Comparison of ENCODE assay signal across 12 cellular contexts in the genomic region with DNA sequence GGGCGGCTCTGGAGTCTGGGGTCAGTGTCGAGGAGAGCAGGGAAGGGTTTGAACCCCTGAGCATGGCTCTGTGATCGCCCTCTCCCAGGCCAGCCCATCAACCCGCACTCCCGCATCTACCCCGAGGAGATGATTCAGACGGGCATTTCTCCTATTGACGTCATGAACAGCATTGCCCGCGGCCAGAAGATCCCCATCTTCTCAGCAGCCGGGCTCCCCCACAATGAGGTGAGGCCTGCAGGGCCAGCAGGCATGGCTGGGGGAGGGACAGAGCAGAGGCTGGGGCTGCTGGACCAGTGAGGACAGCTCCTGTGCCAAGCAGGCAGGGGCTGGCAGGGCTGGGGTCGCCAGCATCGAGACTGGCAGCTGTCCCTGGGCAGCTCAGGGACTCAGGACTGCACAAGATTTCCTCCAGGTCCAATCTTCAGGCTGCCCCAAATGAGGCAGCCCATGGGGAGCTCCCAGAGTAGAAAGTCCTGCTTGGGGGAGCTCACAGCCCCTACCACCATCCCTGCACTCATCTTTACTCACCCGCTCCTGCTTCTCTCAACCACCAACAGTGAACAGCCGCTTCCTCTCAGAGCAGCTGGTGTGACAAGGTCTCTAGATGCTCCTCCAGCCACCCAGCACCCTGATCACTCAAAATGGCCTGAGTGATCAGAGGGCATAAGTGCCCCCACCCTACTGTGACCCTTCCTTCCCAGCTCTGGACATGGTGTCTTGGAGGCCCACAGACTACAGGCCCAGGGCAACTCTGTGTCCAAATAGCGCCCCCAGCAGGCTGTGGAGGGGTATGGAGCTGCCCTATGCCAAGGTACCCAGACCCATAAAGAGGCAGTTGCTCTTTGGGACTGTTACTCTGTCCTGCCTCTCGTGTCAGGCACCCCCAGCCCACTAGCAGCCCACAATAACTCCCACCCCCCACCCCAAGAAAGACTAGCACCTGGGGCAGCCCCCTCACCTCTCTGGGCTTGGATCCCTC. TPM values are rescaled to one million over a fixed set of nuclear protein-coding genes. Genes with fewer than 3 reads are reported as not detected.
A peak's percentile ranks its signal among the peaks of the same experiment; 100 is the strongest.
DNase-seq lines count a peak whose midpoint lies in the region; ATAC-seq and TF ChIP-seq lines count a peak whose summit lies in the region.
"Had no signal": no experiment of that assay in that cellular context is flagged by ENCODE, and none has a peak within 500 bp of the region (broad histone marks: within the 10 kb centered on the region; RNA-seq: fewer than 3 reads in every experiment).

No MANE protein-coding gene starts in this region.

- H3K4me3 ChIP-seq in cardiac fibroblast (replicated peaks in 1 of 2; ENCODE audit: low read depth in 2 of 2, low read length in 2 of 2), result no peak overlapping the region
- H3K4me3 ChIP-seq: cardiac muscle cell, HAP-1, SJSA1 had no signal

- H3K9me3 Mint-ChIP-seq in HFFc6 (no peaks in the 10 kb centered on the region), osteocyte (ENCODE audit: unreplicated experiment) (no peaks in the 10 kb centered on the region)

- peak; percentile 58 for TF ChIP-seq CTCF in HFFc6 (IDR thresholded peaks at IDR 0.05)
- TF ChIP-seq CTCF in cardiac fibroblast (IDR thresholded peaks at IDR 0.05; ENCODE audit: low read depth, low read length), result peak; percentile 13
- no peak for TF ChIP-seq CTCF in osteocyte (IDR thresholded peaks at IDR 0.05)

- H3K36me3 Mint-ChIP-seq in HFFc6 (ENCODE audit: low read depth) (no peaks in the 10 kb centered on the region), osteocyte (ENCODE audit: unreplicated experiment) (peaks cover 2% of the 10 kb centered on the region)

- H3K27ac Mint-ChIP-seq in HFFc6 (no peak overlapping the region), osteocyte (ENCODE audit: unreplicated experiment) (no peak overlapping the region)

- ATAC-seq in HG03469 (IDR thresholded peaks at IDR 0.05; ENCODE audit: unreplicated experiment), result no peak

- peaks cover 40% of the 10 kb centered on the region for H3K27me3 Mint-ChIP-seq in HFFc6 (ENCODE audit: insufficient read depth)
- no peaks in the 10 kb centered on the region for H3K27me3 Mint-ChIP-seq in osteocyte (ENCODE audit: unreplicated experiment)

- H3K4me1 Mint-ChIP-seq in HFFc6 (ENCODE audit: low read depth) (peaks cover 12% of the 10 kb centered on the region), osteocyte (ENCODE audit: unreplicated experiment) (peaks cover 8% of the 10 kb centered on the region)

- DNase-seq in GM03348 (ENCODE audit: low spot score), result peak; percentile 2
- no peak for DNase-seq in HFFc6
- no peak for DNase-seq in cardiac fibroblast (ENCODE audit: low read depth in 2 of 2)
- peak; percentile 73 for DNase-seq in osteocyte (ENCODE audit: extremely low spot score, unreplicated experiment)
- no peak for DNase-seq in GF-D8 (lab: John Stamatoyannopoulos, UW)
- no peak for DNase-seq in amygdala (lab: John Stamatoyannopoulos, UW)
- DNase-seq: DMS79 had no signal

- H3K4me3 Mint-ChIP-seq in HFFc6, result no peak overlapping the region
- no peak overlapping the region for H3K4me3 Mint-ChIP-seq in osteocyte (ENCODE audit: unreplicated experiment)

RNA-seq across cellular contexts. Expression of gene ANKRD53, which starts 18.3 kb away (rescaled TPM):
- 1 to 10 TPM in 3 of 6 experiments, under 1 TPM in 3; 0.64 to 1.1 (median 0.85) TPM for total RNA-seq in HFFc6 (2021; fragmentation: NEBNext Ultra II Directional; extraction: Animal tissue kit (Norgen Biotek cat#: 25700))
- 1.9 and 2.7 TPM in 2 replicates for total RNA-seq in osteocyte
- total RNA-seq: NCI-H460, SJSA1 had no signal

RNA-seq across cellular contexts. Expression of gene ATP6V1B1, which starts 24.4 kb away (rescaled TPM):
- under 1 TPM in 3 of 6 experiments, not detected in 3; 0.22 to 0.66 (median 0.57) TPM for total RNA-seq in HFFc6 (2021; fragmentation: NEBNext Ultra II Directional; extraction: Animal tissue kit (Norgen Biotek cat#: 25700))
- total RNA-seq in osteocyte, result 6.3 and 6.5 TPM in 2 replicates
- total RNA-seq: SJSA1 had no signal

RNA-seq across cellular contexts. Expression of gene TEX261, which starts 34.5 kb away (rescaled TPM):
- total RNA-seq in HFFc6 (2021; fragmentation: NEBNext Ultra II Directional; extraction: Animal tissue kit (Norgen Biotek cat#: 25700)), result 100 to 1,000 TPM in 3 of 6 experiments, 10 to 100 TPM in 3; 91.6 to 129 (median 103) TPM
- 64.7 and 71.2 TPM in 2 replicates for total RNA-seq in osteocyte

RNA-seq across cellular contexts. Expression of gene VAX2, which starts 59.8 kb away (rescaled TPM):
- total RNA-seq in HFFc6 (2021; fragmentation: NEBNext Ultra II Directional; extraction: Animal tissue kit (Norgen Biotek cat#: 25700)), result 1 to 10 TPM; 1.1 to 2.8 (median 1.4) TPM
- 5.9 and 8.3 TPM in 2 replicates for total RNA-seq in osteocyte
- total RNA-seq: cardiac muscle cell, SJSA1 had no signal

Comparison
In these comparisons a context has a peak if more than half of its experiments do, and no peak if none do; other contexts are left out.
1. DNase-seq: peak in GM03348 (single experiment) and osteocyte (single experiment); none in HFFc6 (single experiment), cardiac fibroblast (0 of 2), GF-D8 (single experiment) and amygdala (0 of 56).